29 cellular contexts compared by ENCODE assay signal in genomic region chr4:178471994-178472393, GRCh38.
"Had no signal": no experiment of that assay in that cellular context is flagged by ENCODE, and none has a peak within 500 bp of the region (broad histone marks: within the 10 kb centered on the region; RNA-seq: fewer than 3 reads in every experiment).

No MANE protein-coding gene starts in this region.

- H3K4me3 ChIP-seq: psoas muscle, right lobe of liver, sigmoid colon, stomach, thoracic aorta, thyroid gland, tibial nerve, upper lobe of left lung, vagina had no signal

- H3K9ac ChIP-seq: parathyroid adenoma had no signal

- H3K36me3 ChIP-seq: neutrophil, right lobe of liver, sigmoid colon, stomach, thoracic aorta, thyroid gland, tibial nerve, upper lobe of left lung, vagina had no signal

- H3K36me3 Mint-ChIP-seq: stimulated activated effector memory CD8-positive, alpha-beta T cell treated with anti-CD3 and anti-CD28 coated beads, Interleukin-12 subunit alpha, Interleukin-12 subunit beta, amount 100 ng/mL, for 72 hours; stimulated activated naive B cell treated with anti-CD40 and anti-IgM and Interleukin-4, amounts not matched to agents 10 μg/mL and 1 μg/mL and 100 μg/mL, for 72 hours had no signal

- H3K9me3 ChIP-seq: neutrophil, psoas muscle, right lobe of liver, sigmoid colon, stomach, thoracic aorta, thyroid gland, tibial nerve, upper lobe of left lung, vagina had no signal

- H3K4me3 Mint-ChIP-seq: natural killer cell treated with Interleukin-12 subunit alpha and Interleukin-12 subunit beta and Interleukin-15 and Interleukin-18, amount 100 ng/mL, for 72 hours; nephron progenitor cell; neural crest cell; stimulated activated effector memory CD8-positive, alpha-beta T cell treated with anti-CD3 and anti-CD28 coated beads, Interleukin-12 subunit alpha, Interleukin-12 subunit beta, amount 100 ng/mL, for 72 hours; stimulated activated naive B cell treated with anti-CD40 and anti-IgM and Interleukin-4, amounts not matched to agents 10 μg/mL and 1 μg/mL and 100 μg/mL, for 72 hours; stimulated activated naive CD8-positive, alpha-beta T cell treated with anti-CD3 and anti-CD28 coated beads, Interleukin-15, Interleukin-2, amounts not matched to agents 100 ng/mL and 50 ng/mL, for 24 hours had no signal

- H3K27ac ChIP-seq: neutrophil, parathyroid adenoma, psoas muscle, right lobe of liver, sigmoid colon, stomach, thoracic aorta, thyroid gland, tibial nerve, upper lobe of left lung, vagina had no signal

- H3K27ac Mint-ChIP-seq: natural killer cell treated with Interleukin-12 subunit alpha and Interleukin-12 subunit beta and Interleukin-15 and Interleukin-18, amount 100 ng/mL, for 72 hours; nephron progenitor cell; progenitor cell of endocrine pancreas; stimulated activated effector memory CD8-positive, alpha-beta T cell treated with anti-CD3 and anti-CD28 coated beads, Interleukin-12 subunit alpha, Interleukin-12 subunit beta, amount 100 ng/mL, for 72 hours; stimulated activated naive B cell treated with anti-CD40 and anti-IgM and Interleukin-4, amounts not matched to agents 10 μg/mL and 1 μg/mL and 100 μg/mL, for 72 hours; stimulated activated naive CD8-positive, alpha-beta T cell treated with anti-CD3 and anti-CD28 coated beads, Interleukin-15, Interleukin-2, amounts not matched to agents 100 ng/mL and 50 ng/mL, for 24 hours had no signal

- H3K9me3 Mint-ChIP-seq: nephron progenitor cell, neural crest cell had no signal

- H3K27me3 Mint-ChIP-seq: natural killer cell treated with Interleukin-12 subunit alpha and Interleukin-12 subunit beta and Interleukin-15 and Interleukin-18, amount 100 ng/mL, for 72 hours; progenitor cell of endocrine pancreas; stimulated activated naive B cell treated with anti-CD40 and anti-IgM and Interleukin-4, amounts not matched to agents 10 μg/mL and 1 μg/mL and 100 μg/mL, for 72 hours; stimulated activated naive CD8-positive, alpha-beta T cell treated with anti-CD3 and anti-CD28 coated beads, Interleukin-15, Interleukin-2, amounts not matched to agents 100 ng/mL and 50 ng/mL, for 24 hours had no signal

- H3K4me1 ChIP-seq: parathyroid adenoma, psoas muscle, right lobe of liver, sigmoid colon, stomach, thyroid gland, upper lobe of left lung, vagina had no signal

- H3K4me1 Mint-ChIP-seq: nephron progenitor cell; neural crest cell; stimulated activated effector memory CD8-positive, alpha-beta T cell treated with anti-CD3 and anti-CD28 coated beads, Interleukin-12 subunit alpha, Interleukin-12 subunit beta, amount 100 ng/mL, for 72 hours; stimulated activated naive B cell treated with anti-CD40 and anti-IgM and Interleukin-4, amounts not matched to agents 10 μg/mL and 1 μg/mL and 100 μg/mL, for 72 hours had no signal

- FAIRE-seq: small intestine, urothelium cell line had no signal

- ATAC-seq: natural killer cell treated with Interleukin-12 subunit alpha and Interleukin-12 subunit beta and Interleukin-15 and Interleukin-18, amount 100 ng/mL, for 72 hours; psoas muscle; right cardiac atrium; right lobe of liver; stimulated activated effector memory CD8-positive, alpha-beta T cell treated with anti-CD3 and anti-CD28 coated beads, Interleukin-12 subunit alpha, Interleukin-12 subunit beta, amount 100 ng/mL, for 72 hours; stimulated activated naive B cell treated with anti-CD40 and anti-IgM and Interleukin-4, amounts not matched to agents 10 μg/mL and 1 μg/mL and 100 μg/mL, for 72 hours had no signal

- DNase-seq: nephron progenitor cell; nucleus accumbens; posterior cingulate gyrus; psoas muscle; right cardiac atrium; right lobe of liver; sigmoid colon; small intestine; stimulated activated CD4-positive, alpha-beta T cell treated with anti-CD3 and anti-CD28 coated beads, Interleukin-15, amount 100 ng/mL, for 24 hours; stimulated activated CD4-positive, alpha-beta T cell treated with anti-CD3 and anti-CD28 coated beads, Interleukin-2, amount 100 ng/mL, for 24 hours; stimulated activated CD4-positive, alpha-beta T cell treated with anti-CD3 and anti-CD28 coated beads, Interleukin-2, amount 100 ng/mL, for 48 hours; stimulated activated CD4-positive, alpha-beta T cell treated with anti-CD3 and anti-CD28 coated beads, Interleukin-4, amount 100 ng/mL, for 24 hours; stimulated activated naive B cell treated with anti-CD40 and anti-IgM and Interleukin-4, amounts not matched to agents 10 μg/mL and 1 μg/mL and 100 μg/mL, for 72 hours; stimulated activated naive CD4-positive, alpha-beta T cell treated with Interleukin-2 at 50 U/mL for 16 hours; stomach; thyroid gland; trophoblast cell; upper lobe of left lung had no signal
